ENCODE assay signal across 1 cellular context in the genomic region with DNA sequence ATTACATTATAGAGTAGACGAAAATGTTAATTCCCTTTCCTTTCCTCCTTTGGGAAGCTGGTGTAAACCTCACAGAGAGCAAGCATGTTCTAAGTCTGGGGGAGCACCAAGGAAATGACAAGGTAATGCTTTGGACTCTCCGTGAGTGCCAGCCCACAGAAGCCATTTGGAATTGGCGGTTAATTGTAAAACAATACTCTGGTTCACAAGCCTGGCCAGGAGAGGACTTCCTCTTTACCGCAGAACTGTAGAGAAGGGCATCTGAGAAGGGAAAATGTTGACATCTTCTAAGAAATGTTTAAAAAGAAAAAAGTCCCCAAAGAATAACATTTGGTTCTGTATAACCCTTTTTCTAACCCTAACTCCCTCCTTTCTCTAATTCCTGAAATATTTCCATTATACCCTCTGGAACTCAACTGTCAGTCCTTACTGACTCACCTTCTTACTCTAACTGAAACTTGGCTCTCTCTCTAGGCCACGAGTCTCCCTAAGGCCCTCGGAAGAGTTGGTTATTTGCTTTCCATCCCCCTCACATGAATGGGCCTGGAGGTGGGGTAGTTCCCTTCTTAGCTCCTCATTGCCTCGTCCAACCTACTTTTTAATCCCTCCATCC.
TF ChIP-seq lines count a peak whose summit lies in the region.

No MANE protein-coding gene starts in this region.

TF ChIP-seq in IMR-90, 13 proteins besides CTCF, POLR2A, EP300 and RAD21 (continued from another document):
- TF ChIP-seq, protein P1, sequence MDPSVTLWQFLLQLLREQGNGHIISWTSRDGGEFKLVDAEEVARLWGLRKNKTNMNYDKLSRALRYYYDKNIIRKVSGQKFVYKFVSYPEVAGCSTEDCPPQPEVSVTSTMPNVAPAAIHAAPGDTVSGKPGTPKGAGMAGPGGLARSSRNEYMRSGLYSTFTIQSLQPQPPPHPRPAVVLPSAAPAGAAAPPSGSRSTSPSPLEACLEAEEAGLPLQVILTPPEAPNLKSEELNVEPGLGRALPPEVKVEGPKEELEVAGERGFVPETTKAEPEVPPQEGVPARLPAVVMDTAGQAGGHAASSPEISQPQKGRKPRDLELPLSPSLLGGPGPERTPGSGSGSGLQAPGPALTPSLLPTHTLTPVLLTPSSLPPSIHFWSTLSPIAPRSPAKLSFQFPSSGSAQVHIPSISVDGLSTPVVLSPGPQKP (IDR thresholded peaks at IDR 0.05; ENCODE audit: borderline replicate concordance, low read depth, low read length), result no peak
- TF ChIP-seq NFE2L2 (IDR thresholded peaks at IDR 0.05; ENCODE audit: low read depth, low read length) (no peak), SMC3 (IDR thresholded peaks at IDR 0.05; ENCODE audit: low read depth, low read length) (no peak), RFX5 (IDR thresholded peaks at IDR 0.05; ENCODE audit: low read depth, low read length) (no peak), MXI1 (IDR thresholded peaks at IDR 0.05; ENCODE audit: borderline replicate concordance, low read depth, low read length) (no peak), CHD1 (IDR thresholded peaks at IDR 0.05; ENCODE audit: low read depth, low read length) (no peak), MAFK (IDR thresholded peaks at IDR 0.05; ENCODE audit: low read depth, low read length) (no peak), CEBPB (IDR thresholded peaks at IDR 0.05; ENCODE audit: low read depth, low read length) (no peak), BHLHE40 (IDR thresholded peaks at IDR 0.05; ENCODE audit: low read depth, low read length) (no peak), RCOR1 (IDR thresholded peaks at IDR 0.05; ENCODE audit: insufficient replicate concordance, low read length) (no peak), FOS (IDR thresholded peaks at IDR 0.05; ENCODE audit: low read depth, low read length) (no peak)
- TF ChIP-seq, protein P2, sequence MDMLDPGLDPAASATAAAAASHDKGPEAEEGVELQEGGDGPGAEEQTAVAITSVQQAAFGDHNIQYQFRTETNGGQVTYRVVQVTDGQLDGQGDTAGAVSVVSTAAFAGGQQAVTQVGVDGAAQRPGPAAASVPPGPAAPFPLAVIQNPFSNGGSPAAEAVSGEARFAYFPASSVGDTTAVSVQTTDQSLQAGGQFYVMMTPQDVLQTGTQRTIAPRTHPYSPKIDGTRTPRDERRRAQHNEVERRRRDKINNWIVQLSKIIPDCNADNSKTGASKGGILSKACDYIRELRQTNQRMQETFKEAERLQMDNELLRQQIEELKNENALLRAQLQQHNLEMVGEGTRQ (IDR thresholded peaks at IDR 0.05; ENCODE audit: low read depth, low read length), result no peak
